17 cellular contexts compared by ENCODE assay signal in the genomic region with DNA sequence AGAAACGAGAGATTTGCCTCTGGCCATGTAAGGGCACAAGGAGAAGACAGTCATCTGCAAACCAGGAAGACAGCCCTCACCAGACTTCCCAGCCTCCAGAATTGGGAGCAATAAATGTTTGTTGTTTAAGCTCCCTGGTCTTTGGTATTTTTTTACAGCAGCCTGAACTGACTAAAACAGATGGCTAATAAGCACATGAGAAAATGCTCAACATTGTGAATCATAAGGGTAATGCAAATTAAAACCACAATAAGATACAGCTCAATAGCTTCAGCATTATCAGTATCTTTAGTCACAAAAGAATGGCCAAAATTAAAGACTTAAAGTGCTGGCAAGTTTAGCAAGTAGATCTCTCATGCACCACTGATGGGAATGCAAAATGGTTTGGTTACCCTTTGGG. TPM values are rescaled to one million over a fixed set of nuclear protein-coding genes. Genes with fewer than 3 reads are reported as not detected.
DNase-seq lines count a peak whose midpoint lies in the region; TF ChIP-seq lines count a peak whose summit lies in the region.
"Had no signal": no experiment of that assay in that cellular context is flagged by ENCODE, and none has a peak within 500 bp of the region (broad histone marks: within the 10 kb centered on the region; RNA-seq: fewer than 3 reads in every experiment).

No MANE protein-coding gene starts in this region.

- H3K79me1 ChIP-seq in neuronal stem cell (ENCODE audit: low read depth, low read length) (peaks cover 6% of the 10 kb centered on the region), trophoblast cell (ENCODE audit: low read length) (no peaks in the 10 kb centered on the region)

- no peak for TF ChIP-seq CTCF in AG09309 (IDR thresholded peaks at IDR 0.05; ENCODE audit: control insufficient read depth, insufficient read depth, low read depth, low read length, missing control alignments)

- no peak overlapping the region for H2BK12ac ChIP-seq in neuronal stem cell (ENCODE audit: low read length)
- H2BK12ac ChIP-seq in trophoblast cell (ENCODE audit: low read length), result no peak overlapping the region

- H3K4me1 ChIP-seq in neuronal stem cell (ENCODE audit: control insufficient read depth in 2 of 2, insufficient read depth in 1 of 2, low read depth in 1 of 2, low read length in 2 of 2) (peaks cover 0 to 4% of the 10 kb centered on the region in 2 donors), trophoblast cell (ENCODE audit: control insufficient read depth in 1 of 2, insufficient read depth in 2 of 2, low read length in 2 of 2) (no peaks in the 10 kb centered on the region)

- no peak overlapping the region for H2BK120ac ChIP-seq in neuronal stem cell (ENCODE audit: low read depth, low read length)
- H2BK120ac ChIP-seq in trophoblast cell (ENCODE audit: insufficient read depth, low read length, poor library complexity), result no peak overlapping the region

- H3K14ac ChIP-seq in neuronal stem cell (ENCODE audit: low read length), result no peak overlapping the region
- H3K14ac ChIP-seq in trophoblast cell (ENCODE audit: low read length), result no peak overlapping the region

- H4K8ac ChIP-seq in neuronal stem cell (ENCODE audit: low read depth, low read length) (no peak overlapping the region), trophoblast cell (ENCODE audit: low read depth, low read length) (no peak overlapping the region)

- H3K4me2 ChIP-seq in neuronal stem cell (ENCODE audit: insufficient read depth, low read length, poor library complexity, severe bottlenecking), result no peak overlapping the region
- no peak overlapping the region for H3K4me2 ChIP-seq in trophoblast cell (ENCODE audit: low read length)

- H3K4me3 ChIP-seq in AG09309 (ENCODE audit: control insufficient read depth, low read depth, low read length) (no peak overlapping the region), neuronal stem cell (ENCODE audit: low read length in 2 of 2) (no peak overlapping the region), trophoblast cell (ENCODE audit: low read depth, low read length) (no peak overlapping the region)
- H3K4me3 ChIP-seq: dorsolateral prefrontal cortex, heart right ventricle had no signal

- no CpG with 5 or more reads among the region's 1 CpG for WGBS in neuronal stem cell (ENCODE audit: extremely low coverage in 2 of 2, insufficient read length in 2 of 2, insufficient replicate concordance in 1 of 2), 2 donors
- no CpG with 5 or more reads among the region's 1 CpG for WGBS in trophoblast cell (ENCODE audit: extremely low coverage, insufficient coverage, insufficient read length)

- no peak overlapping the region for H3K4ac ChIP-seq in neuronal stem cell (ENCODE audit: low read length)
- no peak overlapping the region for H3K4ac ChIP-seq in trophoblast cell (ENCODE audit: low read depth, low read length)

- no peak overlapping the region for H2AFZ ChIP-seq in neuronal stem cell (ENCODE audit: low read length)
- H2AFZ ChIP-seq in trophoblast cell (ENCODE audit: insufficient read depth, low read length, poor library complexity), result no peak overlapping the region

- no peaks in the 10 kb centered on the region for H3K79me2 ChIP-seq in trophoblast cell (ENCODE audit: control insufficient read depth, insufficient read depth, low read length, poor library complexity)

- H4K12ac ChIP-seq in trophoblast cell (ENCODE audit: low read depth, low read length), result no peak overlapping the region

- no peak overlapping the region for H3K27ac ChIP-seq in neuronal stem cell (replicated peaks; ENCODE audit: low read length)
- H3K27ac ChIP-seq in trophoblast cell (ENCODE audit: low read depth, low read length), result no peak overlapping the region
- H3K27ac ChIP-seq: dorsolateral prefrontal cortex, heart right ventricle had no signal

- DNase-seq in AG09309 (ENCODE audit: low read depth) (peak; percentile 66), HCEC 1CT (peak; percentile 41), amniotic epithelial cell (ENCODE audit: low read depth) (peak; percentile 66), kidney tubule cell (ENCODE audit: low spot score) (peak; percentile 67), NCI-H1048 (lab: John Stamatoyannopoulos, UW) (no peak), neuronal stem cell (ENCODE audit: low spot score) (no peak), trophoblast cell (no peak)
- DNase-seq in activated T-cell treated with anti-CD3 and anti-CD28 coated beads, Interleukin-2, amount 50 U/mL, for 48 hours, result no peak
- DNase-seq: ACHN; activated CD8-positive, alpha-beta memory T cell treated with anti-CD3 and anti-CD28 coated beads, Interleukin-2, amount 10 ng/mL, durations not matched to agents 7 days and 5 days; activated gamma-delta T cell treated with Interleukin-2 at 50 U/mL for 16 hours; dorsolateral prefrontal cortex; heart right ventricle; NCI-H2081 treated with DMSO at 0.1 percent for 48 hours; NCI-H510A treated with DMSO at 0.1 percent for 48 hours; SIG-M5; stimulated activated naive CD8-positive, alpha-beta T cell treated with anti-CD3 and anti-CD28 coated beads, Interleukin-15, Interleukin-2, amounts not matched to agents 100 U/mL and 50 U/mL, for 24 hours had no signal

- H2BK5ac ChIP-seq in neuronal stem cell (ENCODE audit: low read length) (no peak overlapping the region), trophoblast cell (ENCODE audit: low read depth, low read length, poor library complexity) (no peak overlapping the region)

- no peaks in the 10 kb centered on the region for H3K9me3 ChIP-seq in neuronal stem cell (replicated peaks in 1 of 2; ENCODE audit: control insufficient read depth in 2 of 2, insufficient read depth in 1 of 2, low read depth in 1 of 2, low read length in 2 of 2)
- H3K9me3 ChIP-seq in trophoblast cell (ENCODE audit: insufficient read depth, low read depth, low read length), result no peaks in the 10 kb centered on the region
- H3K9me3 ChIP-seq: heart right ventricle had no signal

- H2BK15ac ChIP-seq in neuronal stem cell (ENCODE audit: low read length), result no peak overlapping the region

- no peak overlapping the region for H2AK5ac ChIP-seq in neuronal stem cell (ENCODE audit: low read depth, low read length)
- H2AK5ac ChIP-seq in trophoblast cell (ENCODE audit: low read length), result no peak overlapping the region

- H3K36me3 ChIP-seq in neuronal stem cell (replicated peaks in 1 of 2; ENCODE audit: control insufficient read depth in 2 of 2, insufficient read depth in 2 of 2, low read length in 2 of 2), result peaks cover 7 to 58% of the 10 kb centered on the region in 2 donors
- H3K36me3 ChIP-seq in trophoblast cell (ENCODE audit: control insufficient read depth in 1 of 2, insufficient read depth in 2 of 2, low read length in 2 of 2), result peaks cover 2 to 14% of the 10 kb centered on the region in 2 experiments

- H4K91ac ChIP-seq in neuronal stem cell (ENCODE audit: low read depth, low read length, poor library complexity) (no peak overlapping the region), trophoblast cell (ENCODE audit: low read depth, low read length) (no peak overlapping the region)

- no peak overlapping the region for H3K9ac ChIP-seq in neuronal stem cell (ENCODE audit: low read depth, low read length, poor library complexity)
- no peak overlapping the region for H3K9ac ChIP-seq in trophoblast cell (ENCODE audit: low read length)

- H3K18ac ChIP-seq in neuronal stem cell (ENCODE audit: low read length) (no peak overlapping the region), trophoblast cell (ENCODE audit: low read length) (no peak overlapping the region)

- H3K23ac ChIP-seq in neuronal stem cell (ENCODE audit: low read depth, low read length, poor library complexity) (no peak overlapping the region), trophoblast cell (ENCODE audit: low read length) (no peak overlapping the region)

- H3K27me3 ChIP-seq in neuronal stem cell (ENCODE audit: control insufficient read depth in 3 of 3, insufficient read depth in 3 of 3, low read depth in 1 of 3, low read length in 3 of 3), result no peaks in the 10 kb centered on the region
- H3K27me3 ChIP-seq in trophoblast cell (ENCODE audit: insufficient read depth, low read length), result no peaks in the 10 kb centered on the region
- H3K27me3 ChIP-seq: dorsolateral prefrontal cortex, heart right ventricle had no signal

RNA-seq across cellular contexts. Expression of gene UBE2G2, which starts 11.7 kb away (rescaled TPM):
- polyA plus RNA-seq in neuronal stem cell (2013, experiment 1 of 2), result 48.4 TPM
- 50.1 TPM for polyA plus RNA-seq in neuronal stem cell (2013, experiment 2 of 2)
- polyA plus RNA-seq in trophoblast cell (2013), result 31.5 and 32.1 TPM in 2 replicates

RNA-seq across cellular contexts. Expression of gene SUMO3, which starts 28.0 kb away (rescaled TPM):
- 216 TPM for polyA plus RNA-seq in neuronal stem cell (2013, experiment 1 of 2)
- polyA plus RNA-seq in neuronal stem cell (2013, experiment 2 of 2), result 212 TPM
- polyA plus RNA-seq in trophoblast cell (2013), result 92.0 and 98.8 TPM in 2 replicates

Comparison
In these comparisons a context has a peak if more than half of its experiments do, and no peak if none do; other contexts are left out.
1. DNase-seq: peak in AG09309 (single experiment), HCEC 1CT (single experiment), amniotic epithelial cell (single experiment) and kidney tubule cell (single experiment); none in NCI-H1048 (single experiment), neuronal stem cell (single experiment), trophoblast cell (0 of 2) and activated T-cell treated with anti-CD3 and anti-CD28 coated beads, Interleukin-2, amount 50 U/mL, for 48 hours (0 of 2).